Comparison of ENCODE assay signal across 8 cellular contexts in genomic region chr3:101676765-101677435, GRCh38. TPM values are rescaled to one million over a fixed set of nuclear protein-coding genes. Genes with fewer than 3 reads are reported as not detected.
DNase-seq lines count a peak whose midpoint lies in the region; ATAC-seq and TF ChIP-seq lines count a peak whose summit lies in the region.

ZBTB11 (minus strand) TSS chr3:101677132; CDS start chr3:101676914, 218 bp downstream.

- intact Hi-C loops in Caco-2 (cut with micrococcal nuclease; ENCODE audit: unreplicated experiment), result loop anchor here (1.0 kb wide), 2 partner anchors 9 to 103 kb away; partner anchors contain the start of genes PCNP and RPL24

- H3K9me3 ChIP-seq in Caco-2 (no peaks in the 10 kb centered on the region), fibroblast of lung (ENCODE audit: control insufficient read depth, insufficient read depth, low read depth, low read length) (no peaks in the 10 kb centered on the region), subcutaneous abdominal adipose tissue (ENCODE audit: control insufficient read depth in 5 of 5, low read length in 5 of 5) (no peaks in the 10 kb centered on the region)

- DNase-seq in Caco-2 (peak; percentile 98 to 99), KBM-7 (peak; percentile 99), activated T-cell treated with anti-CD3 and anti-CD28 coated beads for 4 hours (peak; percentile 100), fibroblast of lung (ENCODE audit: low read depth in 2 of 2) (peak; percentile 100), nephron progenitor cell (peak; percentile 100), NCI-H146 treated with DMSO at 0.1 percent for 48 hours (lab: John Stamatoyannopoulos, UW; ENCODE audit: unreplicated experiment) (no peak)

- H3K27me3 Mint-ChIP-seq in Caco-2 (ENCODE audit: insufficient read depth, unreplicated experiment) (no peaks in the 10 kb centered on the region), nephron progenitor cell (ENCODE audit: low read depth, poor library complexity) (no peaks in the 10 kb centered on the region)

- H3K27me3 ChIP-seq in Caco-2 (replicated peaks; ENCODE audit: control insufficient read depth, insufficient read depth, low read length) (no peaks in the 10 kb centered on the region), fibroblast of lung (ENCODE audit: control insufficient read depth, insufficient read depth, low read length) (no peaks in the 10 kb centered on the region), subcutaneous abdominal adipose tissue (ENCODE audit: control insufficient read depth in 5 of 5, insufficient read depth in 4 of 5, low read length in 5 of 5) (no peaks in the 10 kb centered on the region)

- peak within 1 kb of the TSS; percentile 94 for H3K4me2 ChIP-seq in fibroblast of lung (ENCODE audit: extremely low read depth, insufficient read depth, low read length)

- H3K9ac ChIP-seq in fibroblast of lung (ENCODE audit: insufficient read depth, low read length) (peak within 1 kb of the TSS; percentile 93), subcutaneous abdominal adipose tissue (ENCODE audit: low read length in 5 of 5) (peak within 1 kb of the TSS; percentile 77 to 99 (median 98))

- peak within 1 kb of the TSS; percentile 99 for H3K4me3 ChIP-seq in Caco-2 (ENCODE audit: low read depth, low read length)
- peak within 1 kb of the TSS; percentile 94 to 100 (median 99) for H3K4me3 ChIP-seq in fibroblast of lung (replicated peaks in 1 of 4; ENCODE audit: control extremely low read depth in 1 of 4, insufficient read depth in 1 of 4, low read depth in 3 of 4, low read length in 4 of 4)
- peak within 1 kb of the TSS; percentile 80 to 100 (median 97) for H3K4me3 ChIP-seq in subcutaneous abdominal adipose tissue (ENCODE audit: low read depth in 1 of 5, low read length in 5 of 5)

- peak; percentile 72 for ATAC-seq in GM21529 (IDR thresholded peaks at IDR 0.05; ENCODE audit: unreplicated experiment)

- H3K9me3 Mint-ChIP-seq in Caco-2 (ENCODE audit: unreplicated experiment), result no peaks in the 10 kb centered on the region
- no peaks in the 10 kb centered on the region for H3K9me3 Mint-ChIP-seq in nephron progenitor cell

- H3K27ac Mint-ChIP-seq in Caco-2 (ENCODE audit: unreplicated experiment) (peak within 1 kb of the TSS; percentile 95), nephron progenitor cell (peak within 1 kb of the TSS; percentile 98)

- peaks cover 39% of the 10 kb centered on the region for H3K79me2 ChIP-seq in fibroblast of lung (ENCODE audit: control insufficient read depth, insufficient read depth, low read length)

- H3K27ac ChIP-seq in fibroblast of lung (ENCODE audit: insufficient read depth, low read length) (peak within 1 kb of the TSS; percentile 97), subcutaneous abdominal adipose tissue (ENCODE audit: low read depth, low read length) (peak within 1 kb of the TSS; percentile 99)

- H3K4me1 Mint-ChIP-seq in Caco-2 (ENCODE audit: low read depth, unreplicated experiment), result peaks cover 7% of the 10 kb centered on the region
- H3K4me1 Mint-ChIP-seq in nephron progenitor cell, result peaks cover 29% of the 10 kb centered on the region

- H3K4me3 Mint-ChIP-seq in Caco-2 (ENCODE audit: unreplicated experiment) (peak within 1 kb of the TSS; percentile 81), nephron progenitor cell (peak within 1 kb of the TSS; percentile 95)

- H3K4me1 ChIP-seq in Caco-2 (peaks cover 7% of the 10 kb centered on the region; the same call in 1 of the 2 replicates), fibroblast of lung (ENCODE audit: control insufficient read depth, extremely low read depth, insufficient read depth, low read length) (peaks cover 6% of the 10 kb centered on the region), subcutaneous abdominal adipose tissue (ENCODE audit: control insufficient read depth in 5 of 5, insufficient read depth in 5 of 5, low read length in 5 of 5) (peaks cover 2 to 24% (median 20%) of the 10 kb centered on the region in 5 donors)

- peak; percentile 48 to 70 for TF ChIP-seq CTCF in Caco-2 (IDR thresholded peaks at IDR 0.05; ENCODE audit: insufficient read depth in 1 of 2, low read depth in 1 of 2, low read length in 1 of 2, severe bottlenecking in 1 of 2, unreplicated experiment in 1 of 2)
- TF ChIP-seq CTCF in fibroblast of lung (conservative IDR thresholded peaks at IDR 0.05 in 1 of 2, IDR thresholded peaks at IDR 0.05 in 1 of 2; ENCODE audit: low read depth in 1 of 2, low read length in 2 of 2), result peak; percentile 66 to 70
- TF ChIP-seq CTCF in nephron progenitor cell (IDR thresholded peaks at IDR 0.05), result peak; percentile 58

- peaks cover 45% of the 10 kb centered on the region for H3K36me3 Mint-ChIP-seq in Caco-2 (ENCODE audit: insufficient read depth, unreplicated experiment)
- peaks cover 46% of the 10 kb centered on the region for H3K36me3 Mint-ChIP-seq in nephron progenitor cell (ENCODE audit: low read depth)

- H4K20me1 ChIP-seq in fibroblast of lung (ENCODE audit: control insufficient read depth, extremely low read depth, insufficient read depth, low read length), result no peaks in the 10 kb centered on the region

- BruUV-seq in Caco-2 (replicated peaks; lab: Mats Ljungman, UMichigan), result no TSS peak

- CTCF ChIA-PET in Caco-2 (lab: Charles Lee), result interaction anchor here (0.6 to 1.6 kb wide), 8 partner anchors 8 to 103 kb away, joined by 3 to 6 read pairs (median 4); partner anchors contain the start of genes CEP97, NXPE3, PCNP and RPL24

- in situ Hi-C loops in KBM-7 (cut with MboI; ENCODE audit: low pct_unique_long_range_greater_than_20kb, low sequenced_read_pairs), result no loop called here

- peaks cover 5% of the 10 kb centered on the region; the same call in 1 of the 2 replicates for H3K36me3 ChIP-seq in Caco-2 (ENCODE audit: control insufficient read depth, insufficient read depth, low read length)
- H3K36me3 ChIP-seq in fibroblast of lung (ENCODE audit: control insufficient read depth, insufficient read depth, low read length), result peaks cover 10% of the 10 kb centered on the region
- H3K36me3 ChIP-seq in subcutaneous abdominal adipose tissue (ENCODE audit: control insufficient read depth in 5 of 5, insufficient read depth in 5 of 5, low read length in 5 of 5), result peaks cover 11 to 24% (median 21%) of the 10 kb centered on the region in 5 donors

- POLR2A ChIA-PET in Caco-2 (lab: Charles Lee), result interaction anchor here (0.6 to 2.8 kb wide), 6 partner anchors 8 to 182 kb away, joined by 3 to 20 read pairs (median 6); partner anchors contain the start of genes CEP97, PCNP and RPL24

- H2AFZ ChIP-seq in fibroblast of lung (ENCODE audit: low read length), result peak within 1 kb of the TSS; percentile 91

RNA-seq across cellular contexts. Expression of gene ZBTB11, which starts in this region (rescaled TPM):
- total RNA-seq in Caco-2 (2022), result 16.4 and 18.0 TPM in 2 replicates
- total RNA-seq in fibroblast of lung, result 21.8 and 26.6 TPM in 2 replicates
- polyA plus RNA-seq in fibroblast of lung, result 11.0 and 11.4 TPM in 2 replicates
- polyA plus RNA-seq in fibroblast of lung (2012), result 7.7 and 8.0 TPM in 2 replicates
- 3.6 and 3.7 TPM in 2 replicates for polyA minus RNA-seq in fibroblast of lung (ENCODE audit: low replicate concordance)
